28 cellular contexts compared by ENCODE assay signal in the genomic region with DNA sequence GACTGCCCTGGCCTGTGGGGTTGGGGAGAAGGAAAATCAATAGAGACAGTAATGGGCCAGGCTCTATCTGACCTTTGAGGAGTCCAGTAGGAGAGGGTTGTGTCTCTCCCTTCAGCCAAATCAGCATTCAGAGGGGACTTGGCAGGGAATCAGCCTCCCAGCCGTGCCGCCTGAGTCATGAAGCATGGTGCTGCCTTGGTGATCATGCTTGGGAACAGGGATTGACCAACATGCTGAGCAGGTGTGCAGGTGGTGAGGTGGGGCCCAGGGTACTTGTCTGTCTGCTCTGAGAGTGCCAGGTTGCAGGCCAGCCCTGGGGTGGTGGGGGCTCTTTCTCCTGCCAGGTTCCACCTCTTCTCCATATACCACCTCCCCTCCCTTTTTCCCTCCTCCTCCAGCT. TPM values are rescaled to one million over a fixed set of nuclear protein-coding genes. Genes with fewer than 3 reads are reported as not detected.
A peak's percentile ranks its signal among the peaks of the same experiment; 100 is the strongest.
DNase-seq lines count a peak whose midpoint lies in the region; ATAC-seq and TF ChIP-seq lines count a peak whose summit lies in the region.
"Had no signal": no experiment of that assay in that cellular context is flagged by ENCODE, and none has a peak within 500 bp of the region (broad histone marks: within the 10 kb centered on the region; RNA-seq: fewer than 3 reads in every experiment).

No MANE protein-coding gene starts in this region.

- intact Hi-C loops in vagina (cut with DNase I), result no loop called here

- TF ChIP-seq CTCF in HEK293 (tag by site-specific recombination; IDR thresholded peaks at IDR 0.05), result no peak
- TF ChIP-seq CTCF in neural progenitor cell (IDR thresholded peaks at IDR 0.05), result no peak
- no peak for TF ChIP-seq CTCF in vagina (IDR thresholded peaks at IDR 0.05)
- no peak for TF ChIP-seq CTCF in SK-N-SH (IDR thresholded peaks at IDR 0.05)

- H3F3A ChIP-seq in neural progenitor cell (ENCODE audit: low read depth), result no peaks in the 10 kb centered on the region
- no peaks in the 10 kb centered on the region for H3F3A ChIP-seq in SK-N-SH (replicated peaks; ENCODE audit: insufficient read depth)

- H3K4me3 Mint-ChIP-seq in T-helper 17 cell (no peak overlapping the region), neural progenitor cell (no peak overlapping the region)
- H3K4me3 Mint-ChIP-seq: activated CD4-positive, alpha-beta memory T cell treated with anti-CD3 and anti-CD28 coated beads, Interleukin-2, amount 10 ng/mL, durations not matched to agents 7 days and 5 days; brain; CD4-positive, CD25-positive, alpha-beta regulatory T cell; GM23338; natural killer cell treated with Interleukin-12 subunit alpha and Interleukin-12 subunit beta and Interleukin-15 and Interleukin-18, amount 100 ng/mL, for 72 hours; T-cell had no signal

- H3K9me2 ChIP-seq in SK-N-SH, result no peaks in the 10 kb centered on the region

- ATAC-seq in T-helper 17 cell, result no peak
- ATAC-seq: gastroesophageal sphincter, GM12878, GM23338, T-cell had no signal

- H3K4me1 Mint-ChIP-seq in T-helper 17 cell, result peaks cover 7% of the 10 kb centered on the region
- H3K4me1 Mint-ChIP-seq in neural progenitor cell, result no peaks in the 10 kb centered on the region
- H3K4me1 Mint-ChIP-seq: activated CD4-positive, alpha-beta memory T cell treated with anti-CD3 and anti-CD28 coated beads, Interleukin-2, amount 10 ng/mL, durations not matched to agents 7 days and 5 days; brain; GM23338 had no signal

- H3K36me3 ChIP-seq in HEK293 (ENCODE audit: control insufficient read depth in 2 of 2, insufficient read depth in 1 of 2, low read length in 2 of 2) (no peaks in the 10 kb centered on the region), neural progenitor cell (no peaks in the 10 kb centered on the region), vagina (no peaks in the 10 kb centered on the region), SK-N-SH (replicated peaks in 1 of 2; ENCODE audit: control insufficient read depth in 1 of 2, insufficient read depth in 2 of 2, low read length in 1 of 2) (no peaks in the 10 kb centered on the region)
- H3K36me3 ChIP-seq: gastroesophageal sphincter, ovary had no signal

- TF ChIP-seq POLR2A in vagina (IDR thresholded peaks at IDR 0.05), result no peak

- no CpG with 5 or more reads among the region's 2 CpGs for WGBS in SK-N-SH (ENCODE audit: low lambda C conversion rate)

- H3K27ac Mint-ChIP-seq in T-helper 17 cell, result peak overlapping the region; percentile 11
- peak overlapping the region; percentile 50 for H3K27ac Mint-ChIP-seq in neural progenitor cell
- H3K27ac Mint-ChIP-seq: activated CD4-positive, alpha-beta memory T cell treated with anti-CD3 and anti-CD28 coated beads, Interleukin-2, amount 10 ng/mL, durations not matched to agents 7 days and 5 days; brain; CD4-positive, CD25-positive, alpha-beta regulatory T cell; GM23338; natural killer cell treated with Interleukin-12 subunit alpha and Interleukin-12 subunit beta and Interleukin-15 and Interleukin-18, amount 100 ng/mL, for 72 hours; T-cell had no signal

- DNase-seq in DMS153 (lab: John Stamatoyannopoulos, UW) (peak; percentile 7), DMS153 treated with DMSO at 0.1 percent for 48 hours (lab: John Stamatoyannopoulos, UW; ENCODE audit: unreplicated experiment) (no peak), T-helper 17 cell (no peak), neural progenitor cell (ENCODE audit: low spot score) (no peak), HUDEP-2 (lab: John Stamatoyannopoulos, UW; ENCODE audit: unreplicated experiment in 76 of 76) (no peak), vagina (ENCODE audit: extremely low spot score in 2 of 2) (no peak), SK-N-SH (no peak)
- DNase-seq: activated CD4-positive, alpha-beta memory T cell treated with anti-CD3 and anti-CD28 coated beads, Interleukin-2, amount 10 ng/mL, durations not matched to agents 7 days and 5 days; activated effector memory CD4-positive, alpha-beta T cell treated with Interleukin-2 at 50 U/mL for 16 hours; CD4-positive, CD25-positive, alpha-beta regulatory T cell; effector CD8-positive, alpha-beta T cell; hypothalamus; KG1; MV-4-11; NCI-H226; ovary; PC-9; SIG-M5; stimulated activated CD4-positive, alpha-beta T cell treated with anti-CD3 and anti-CD28 coated beads, Interleukin-4, amount 100 ng/mL, for 24 hours; stimulated activated naive CD4-positive, alpha-beta T cell treated with Interleukin-2 at 50 U/mL for 16 hours; T-cell had no signal

- no peaks in the 10 kb centered on the region for H4K20me1 ChIP-seq in neural progenitor cell (ENCODE audit: low read depth)
- no peaks in the 10 kb centered on the region for H4K20me1 ChIP-seq in SK-N-SH (ENCODE audit: insufficient read depth)

- H3K27me3 ChIP-seq in neural progenitor cell, result no peaks in the 10 kb centered on the region
- H3K27me3 ChIP-seq in vagina, result no peaks in the 10 kb centered on the region
- H3K27me3 ChIP-seq in SK-N-SH (ENCODE audit: insufficient read depth), result no peaks in the 10 kb centered on the region; the same call in 1 of the 2 replicates
- H3K27me3 ChIP-seq: ovary had no signal

- TF ChIP-seq RAD21 in SK-N-SH (IDR thresholded peaks at IDR 0.05; ENCODE audit: low read length), result no peak

- no peaks in the 10 kb centered on the region for H3K79me2 ChIP-seq in neural progenitor cell (ENCODE audit: low read depth)
- H3K79me2 ChIP-seq in SK-N-SH (ENCODE audit: insufficient read depth), result no peaks in the 10 kb centered on the region

- H3K9me3 ChIP-seq in HEK293 (ENCODE audit: control insufficient read depth, insufficient read depth, low read depth, low read length) (no peaks in the 10 kb centered on the region), T-helper 17 cell (ENCODE audit: control insufficient read depth, low read length, poor library complexity, severe bottlenecking) (no peaks in the 10 kb centered on the region), neural progenitor cell (ENCODE audit: low read depth) (no peaks in the 10 kb centered on the region), vagina (no peaks in the 10 kb centered on the region), SK-N-SH (no peaks in the 10 kb centered on the region)
- H3K9me3 ChIP-seq: gastroesophageal sphincter, ovary had no signal

- H3K4me3 ChIP-seq in HEK293 (ENCODE audit: low read depth, low read length) (no peak overlapping the region), neural progenitor cell (no peak overlapping the region), vagina (no peak overlapping the region), SK-N-SH (ENCODE audit: low read depth in 2 of 2, low read length in 1 of 2) (no peak overlapping the region)
- H3K4me3 ChIP-seq: gastroesophageal sphincter, GM12878, GM23338, ovary, PC-9 had no signal

- TF ChIP-seq EP300 in SK-N-SH (IDR thresholded peaks at IDR 0.05; ENCODE audit: borderline replicate concordance in 1 of 2, low read depth in 1 of 2, low read length in 1 of 2), result no peak

- H3K27ac ChIP-seq in HEK293 (ENCODE audit: extremely low read depth, low read depth, low read length), result no peak overlapping the region
- H3K27ac ChIP-seq in neural progenitor cell, result no peak overlapping the region
- H3K27ac ChIP-seq in vagina, result no peak overlapping the region
- no peak overlapping the region for H3K27ac ChIP-seq in SK-N-SH (ENCODE audit: low read depth in 2 of 2, low read length in 1 of 2)
- H3K27ac ChIP-seq: 22Rv1, gastroesophageal sphincter, ovary, PC-9 had no signal

- H3K27me3 Mint-ChIP-seq in T-helper 17 cell (no peaks in the 10 kb centered on the region), neural progenitor cell (ENCODE audit: insufficient read depth, low read depth) (peaks cover 6% of the 10 kb centered on the region)

- peaks cover 4% of the 10 kb centered on the region for H3K36me3 Mint-ChIP-seq in T-helper 17 cell (ENCODE audit: low read depth)
- H3K36me3 Mint-ChIP-seq in neural progenitor cell, result no peaks in the 10 kb centered on the region
- H3K36me3 Mint-ChIP-seq: brain; CD4-positive, CD25-positive, alpha-beta regulatory T cell; T-cell had no signal

- CTCF ChIA-PET in HEK293 (lab: Yijun Ruan, JAX) (interaction anchor here (0.8 to 1.4 kb wide), 3 partner anchors 13 to 78 kb away, joined by 3 to 5 read pairs (median 3); no protein-coding TSS in a partner anchor), SK-N-SH (lab: Yijun Ruan, JAX) (no interaction called here)

- POLR2A ChIA-PET in HEK293 (lab: Yijun Ruan, JAX), result no interaction called here
- POLR2A ChIA-PET in SK-N-SH (lab: Yijun Ruan, JAX), result no interaction called here

- no peaks in the 10 kb centered on the region for H3K4me1 ChIP-seq in HEK293 (ENCODE audit: control insufficient read depth, insufficient read depth, low read length)
- peaks cover 5% of the 10 kb centered on the region for H3K4me1 ChIP-seq in neural progenitor cell
- H3K4me1 ChIP-seq in vagina, result no peaks in the 10 kb centered on the region
- H3K4me1 ChIP-seq in SK-N-SH (ENCODE audit: control insufficient read depth in 1 of 2, insufficient read depth in 2 of 2, low read depth in 1 of 2, low read length in 1 of 2), result no peaks in the 10 kb centered on the region
- H3K4me1 ChIP-seq: gastroesophageal sphincter had no signal

- no peak overlapping the region for H2AFZ ChIP-seq in neural progenitor cell (replicated peaks)
- H2AFZ ChIP-seq in SK-N-SH (ENCODE audit: low read depth), result no peak overlapping the region
- H2AFZ ChIP-seq: GM23338, PC-9 had no signal

- H3K9ac ChIP-seq in neural progenitor cell (no peak overlapping the region), SK-N-SH (no peak overlapping the region)

- no peak overlapping the region for H3K4me2 ChIP-seq in neural progenitor cell
- H3K4me2 ChIP-seq in SK-N-SH, result no peak overlapping the region
- H3K4me2 ChIP-seq: GM23338, PC-9 had no signal

- H3K9me3 Mint-ChIP-seq in neural progenitor cell, result no peaks in the 10 kb centered on the region
- H3K9me3 Mint-ChIP-seq: activated CD4-positive, alpha-beta memory T cell treated with anti-CD3 and anti-CD28 coated beads, Interleukin-2, amount 10 ng/mL, durations not matched to agents 7 days and 5 days; CD4-positive, CD25-positive, alpha-beta regulatory T cell; GM23338; natural killer cell treated with Interleukin-12 subunit alpha and Interleukin-12 subunit beta and Interleukin-15 and Interleukin-18, amount 100 ng/mL, for 72 hours; T-cell had no signal

TF ChIP-seq in HEK293, 187 proteins besides CTCF, POLR2A, EP300 and RAD21 (continues in another document):
- TF ChIP-seq ZNF530 (tag by site-specific recombination; IDR thresholded peaks at IDR 0.05; ENCODE audit: low read depth), result no peak
- TF ChIP-seq ZIC2 (tag by site-specific recombination; IDR thresholded peaks at IDR 0.05), result peak; percentile 33
- no peak for TF ChIP-seq ZNF626 (tag by site-specific recombination; IDR thresholded peaks at IDR 0.05)
- no peak for TF ChIP-seq WT1 (tag by site-specific recombination; IDR thresholded peaks at IDR 0.05)

TF ChIP-seq in SK-N-SH, 30 proteins besides CTCF, POLR2A, EP300 and RAD21 (continues in another document):
- TF ChIP-seq RXRA (IDR thresholded peaks at IDR 0.05; ENCODE audit: borderline replicate concordance, low read depth), result no peak
- no peak for TF ChIP-seq JUND (IDR thresholded peaks at IDR 0.05)
- no peak for TF ChIP-seq RCOR1 (IDR thresholded peaks at IDR 0.05; ENCODE audit: low read length)
- no peak for TF ChIP-seq FOXJ3 (CRISPR knock-in tag; IDR thresholded peaks at IDR 0.05)
- no peak for TF ChIP-seq MEF2A (IDR thresholded peaks at IDR 0.05; ENCODE audit: borderline replicate concordance, low read depth)

RNA-seq across cellular contexts. Expression of a gene that starts 58.9 kb away (rescaled TPM):
- 1 to 10 TPM; 2.6 to 2.8 TPM for total RNA-seq in T-helper 17 cell
- 0.30 and 0.68 TPM in 2 replicates for total RNA-seq in neural progenitor cell (ENCODE audit: low replicate concordance)
- total RNA-seq in vagina, result 15.2 TPM
- polyA plus RNA-seq in SK-N-SH (2012; rRNA removed), result 0.02 TPM in 1 of 2 replicates, not detected in the other
- polyA plus RNA-seq in SK-N-SH (2012; cell fraction: cytosol; rRNA removed), result 0.01 and 0.22 TPM in 2 replicates
- 0.04 and 0.14 TPM in 2 replicates for polyA plus RNA-seq in SK-N-SH (2012; cell fraction: nucleus; rRNA removed)
